In the genomic region with DNA sequence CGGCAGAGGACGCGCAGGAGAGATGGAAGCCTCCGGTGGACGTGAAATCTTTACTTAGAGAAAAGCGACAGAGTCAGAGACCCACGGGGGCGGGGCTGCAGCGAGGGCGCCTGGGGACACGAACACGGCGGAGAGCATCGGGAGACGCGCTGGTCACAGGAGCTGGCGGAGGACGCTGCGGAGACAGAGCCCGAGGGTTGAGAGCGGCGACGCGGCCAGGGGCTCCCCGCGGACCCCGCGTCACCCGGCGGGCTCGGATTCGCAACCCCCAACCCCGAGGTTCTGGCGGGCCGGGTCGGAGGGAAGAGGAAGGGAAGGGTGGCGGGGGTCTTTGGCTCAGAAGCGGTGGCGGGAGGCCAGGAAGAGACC, we compare ENCODE assay signal across 1 cellular context.
TF ChIP-seq lines count a peak whose summit lies in the region.

No MANE protein-coding gene starts in this region.

TF ChIP-seq in GM12878, 131 proteins besides CTCF, POLR2A, EP300 and RAD21:
- no peak for TF ChIP-seq CHD2 (IDR thresholded peaks at IDR 0.05; ENCODE audit: borderline replicate concordance, low read depth, low read length)
- TF ChIP-seq, protein P1, sequence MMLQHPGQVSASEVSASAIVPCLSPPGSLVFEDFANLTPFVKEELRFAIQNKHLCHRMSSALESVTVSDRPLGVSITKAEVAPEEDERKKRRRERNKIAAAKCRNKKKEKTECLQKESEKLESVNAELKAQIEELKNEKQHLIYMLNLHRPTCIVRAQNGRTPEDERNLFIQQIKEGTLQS (IDR thresholded peaks at IDR 0.05; ENCODE audit: borderline replicate concordance, extremely low read depth, low read depth, low read length), result no peak
- TF ChIP-seq POU2F2 (IDR thresholded peaks at IDR 0.05; ENCODE audit: borderline replicate concordance, low read depth, low read length), result no peak
- no peak for TF ChIP-seq SRF (IDR thresholded peaks at IDR 0.05; ENCODE audit: low read depth in 2 of 2, low read length in 2 of 2)
- TF ChIP-seq, protein P2, sequence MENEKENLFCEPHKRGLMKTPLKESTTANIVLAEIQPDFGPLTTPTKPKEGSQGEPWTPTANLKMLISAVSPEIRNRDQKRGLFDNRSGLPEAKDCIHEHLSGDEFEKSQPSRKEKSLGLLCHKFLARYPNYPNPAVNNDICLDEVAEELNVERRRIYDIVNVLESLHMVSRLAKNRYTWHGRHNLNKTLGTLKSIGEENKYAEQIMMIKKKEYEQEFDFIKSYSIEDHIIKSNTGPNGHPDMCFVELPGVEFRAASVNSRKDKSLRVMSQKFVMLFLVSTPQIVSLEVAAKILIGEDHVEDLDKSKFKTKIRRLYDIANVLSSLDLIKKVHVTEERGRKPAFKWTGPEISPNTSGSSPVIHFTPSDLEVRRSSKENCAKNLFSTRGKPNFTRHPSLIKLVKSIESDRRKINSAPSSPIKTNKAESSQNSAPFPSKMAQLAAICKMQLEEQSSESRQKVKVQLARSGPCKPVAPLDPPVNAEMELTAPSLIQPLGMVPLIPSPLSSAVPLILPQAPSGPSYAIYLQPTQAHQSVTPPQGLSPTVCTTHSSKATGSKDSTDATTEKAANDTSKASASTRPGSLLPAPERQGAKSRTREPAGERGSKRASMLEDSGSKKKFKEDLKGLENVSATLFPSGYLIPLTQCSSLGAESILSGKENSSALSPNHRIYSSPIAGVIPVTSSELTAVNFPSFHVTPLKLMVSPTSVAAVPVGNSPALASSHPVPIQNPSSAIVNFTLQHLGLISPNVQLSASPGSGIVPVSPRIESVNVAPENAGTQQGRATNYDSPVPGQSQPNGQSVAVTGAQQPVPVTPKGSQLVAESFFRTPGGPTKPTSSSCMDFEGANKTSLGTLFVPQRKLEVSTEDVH (IDR thresholded peaks at IDR 0.05; ENCODE audit: low read depth, partially characterized antibody), result no peak
- no peak for TF ChIP-seq CREB1 (IDR thresholded peaks at IDR 0.05; ENCODE audit: low read depth)
- no peak for TF ChIP-seq STAT3 (IDR thresholded peaks at IDR 0.05; ENCODE audit: low read depth, low read length)
- TF ChIP-seq ZSCAN29 (IDR thresholded peaks at IDR 0.05), result no peak
- TF ChIP-seq, protein P3, sequence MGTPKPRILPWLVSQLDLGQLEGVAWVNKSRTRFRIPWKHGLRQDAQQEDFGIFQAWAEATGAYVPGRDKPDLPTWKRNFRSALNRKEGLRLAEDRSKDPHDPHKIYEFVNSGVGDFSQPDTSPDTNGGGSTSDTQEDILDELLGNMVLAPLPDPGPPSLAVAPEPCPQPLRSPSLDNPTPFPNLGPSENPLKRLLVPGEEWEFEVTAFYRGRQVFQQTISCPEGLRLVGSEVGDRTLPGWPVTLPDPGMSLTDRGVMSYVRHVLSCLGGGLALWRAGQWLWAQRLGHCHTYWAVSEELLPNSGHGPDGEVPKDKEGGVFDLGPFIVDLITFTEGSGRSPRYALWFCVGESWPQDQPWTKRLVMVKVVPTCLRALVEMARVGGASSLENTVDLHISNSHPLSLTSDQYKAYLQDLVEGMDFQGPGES (IDR thresholded peaks at IDR 0.05), result no peak
- TF ChIP-seq, protein P4, sequence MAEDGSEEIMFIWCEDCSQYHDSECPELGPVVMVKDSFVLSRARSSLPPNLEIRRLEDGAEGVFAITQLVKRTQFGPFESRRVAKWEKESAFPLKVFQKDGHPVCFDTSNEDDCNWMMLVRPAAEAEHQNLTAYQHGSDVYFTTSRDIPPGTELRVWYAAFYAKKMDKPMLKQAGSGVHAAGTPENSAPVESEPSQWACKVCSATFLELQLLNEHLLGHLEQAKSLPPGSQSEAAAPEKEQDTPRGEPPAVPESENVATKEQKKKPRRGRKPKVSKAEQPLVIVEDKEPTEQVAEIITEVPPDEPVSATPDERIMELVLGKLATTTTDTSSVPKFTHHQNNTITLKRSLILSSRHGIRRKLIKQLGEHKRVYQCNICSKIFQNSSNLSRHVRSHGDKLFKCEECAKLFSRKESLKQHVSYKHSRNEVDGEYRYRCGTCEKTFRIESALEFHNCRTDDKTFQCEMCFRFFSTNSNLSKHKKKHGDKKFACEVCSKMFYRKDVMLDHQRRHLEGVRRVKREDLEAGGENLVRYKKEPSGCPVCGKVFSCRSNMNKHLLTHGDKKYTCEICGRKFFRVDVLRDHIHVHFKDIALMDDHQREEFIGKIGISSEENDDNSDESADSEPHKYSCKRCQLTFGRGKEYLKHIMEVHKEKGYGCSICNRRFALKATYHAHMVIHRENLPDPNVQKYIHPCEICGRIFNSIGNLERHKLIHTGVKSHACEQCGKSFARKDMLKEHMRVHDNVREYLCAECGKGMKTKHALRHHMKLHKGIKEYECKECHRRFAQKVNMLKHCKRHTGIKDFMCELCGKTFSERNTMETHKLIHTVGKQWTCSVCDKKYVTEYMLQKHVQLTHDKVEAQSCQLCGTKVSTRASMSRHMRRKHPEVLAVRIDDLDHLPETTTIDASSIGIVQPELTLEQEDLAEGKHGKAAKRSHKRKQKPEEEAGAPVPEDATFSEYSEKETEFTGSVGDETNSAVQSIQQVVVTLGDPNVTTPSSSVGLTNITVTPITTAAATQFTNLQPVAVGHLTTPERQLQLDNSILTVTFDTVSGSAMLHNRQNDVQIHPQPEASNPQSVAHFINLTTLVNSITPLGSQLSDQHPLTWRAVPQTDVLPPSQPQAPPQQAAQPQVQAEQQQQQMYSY (CRISPR knock-in tag; IDR thresholded peaks at IDR 0.05), result no peak
- no peak for TF ChIP-seq NFYA (IDR thresholded peaks at IDR 0.05; ENCODE audit: borderline replicate concordance, low read depth, low read length)
- TF ChIP-seq NR2F1 (conservative IDR thresholded peaks at IDR 0.05), result no peak
TF ChIP-seq in GM12878: peak in this region for 0.
